In genomic region chr16:2155091-2156024, GRCh38 we compare ENCODE assay signal across 1 cellular context.
TF ChIP-seq lines count a peak whose summit lies in the region.

TRAF7 (plus strand) TSS chr16:2155782; CDS start chr16:2163921, 8,139 bp downstream.

TF ChIP-seq in HepG2, 621 proteins besides CTCF, POLR2A, EP300 and RAD21 (continued from another document and continues in another):
- TF ChIP-seq ZNF816 (CRISPR knock-in tag; IDR thresholded peaks at IDR 0.05; ENCODE audit: borderline replicate concordance) (no peak), ZNF12 (CRISPR knock-in tag; IDR thresholded peaks at IDR 0.05) (no peak), ZNF768 (CRISPR knock-in tag; IDR thresholded peaks at IDR 0.05) (peak; percentile 66; the same call in 1 of the 2 replicates), NR2F6 (IDR thresholded peaks at IDR 0.05) (peak; percentile 71; the same call in 1 of the 2 replicates), NR2F6 (CRISPR knock-in tag; IDR thresholded peaks at IDR 0.05) (peak; percentile 55; the same call in 1 of the 2 replicates), MAFK (conservative IDR thresholded peaks at IDR 0.05 in 1 of 2, IDR thresholded peaks at IDR 0.05 in 1 of 2; ENCODE audit: low read length in 2 of 2) (no peak), ZNF770 (CRISPR knock-in tag; IDR thresholded peaks at IDR 0.05) (no peak), KLF15 (CRISPR knock-in tag; IDR thresholded peaks at IDR 0.05; ENCODE audit: borderline replicate concordance) (peak; percentile 70; the same call in 1 of the 2 replicates), MBNL3 (CRISPR knock-in tag; conservative IDR thresholded peaks at IDR 0.05) (peak; percentile 89; the same call in 1 of the 2 replicates), ZNF629 (CRISPR knock-in tag; conservative IDR thresholded peaks at IDR 0.05) (no peak), YY1 (IDR thresholded peaks at IDR 0.05; ENCODE audit: insufficient read depth, insufficient replicate concordance, low read depth, low read length) (peak; percentile 67), ZMYM4 (CRISPR knock-in tag; IDR thresholded peaks at IDR 0.05) (peak; percentile 72), ZNF33B (CRISPR knock-in tag; IDR thresholded peaks at IDR 0.05) (no peak), ZNF333 (CRISPR knock-in tag; IDR thresholded peaks at IDR 0.05; ENCODE audit: borderline replicate concordance) (0 out of 2 replicates have a peak, but pooled peaks have one; percentile 79), KLF12 (CRISPR knock-in tag; IDR thresholded peaks at IDR 0.05; ENCODE audit: borderline replicate concordance) (peak; percentile 75; the same call in 1 of the 2 replicates), SNAPC2 (CRISPR knock-in tag; IDR thresholded peaks at IDR 0.05) (peak; percentile 78; the same call in 1 of the 2 replicates), MED1 (CRISPR knock-in tag; IDR thresholded peaks at IDR 0.05) (peak; percentile 61), ZFP41 (CRISPR knock-in tag; IDR thresholded peaks at IDR 0.05; ENCODE audit: borderline replicate concordance) (no peak), NCOA5 (CRISPR knock-in tag; IDR thresholded peaks at IDR 0.05) (no peak), PHF20 (CRISPR knock-in tag; IDR thresholded peaks at IDR 0.05) (peak; percentile 63; the same call in 1 of the 2 replicates), ZNF232 (CRISPR knock-in tag; IDR thresholded peaks at IDR 0.05; ENCODE audit: borderline replicate concordance) (peak; percentile 88; the same call in 1 of the 2 replicates), ZNF18 (CRISPR knock-in tag; IDR thresholded peaks at IDR 0.05; ENCODE audit: insufficient replicate concordance) (no peak), MEIS1 (CRISPR knock-in tag; IDR thresholded peaks at IDR 0.05; ENCODE audit: borderline replicate concordance) (peak; percentile 35; the same call in 1 of the 2 replicates), JDP2 (CRISPR knock-in tag; IDR thresholded peaks at IDR 0.05; ENCODE audit: borderline replicate concordance) (no peak), ZNF329 (CRISPR knock-in tag; IDR thresholded peaks at IDR 0.05; ENCODE audit: low read depth) (0 out of 2 replicates have a peak, but pooled peaks have one; percentile 63), ZNF468 (CRISPR knock-in tag; IDR thresholded peaks at IDR 0.05) (0 out of 2 replicates have a peak, but pooled peaks have one; percentile 56), GABPB1 (CRISPR knock-in tag; IDR thresholded peaks at IDR 0.05) (peak; percentile 94), SCMH1 (CRISPR knock-in tag; IDR thresholded peaks at IDR 0.05; ENCODE audit: borderline replicate concordance) (no peak), MLX (CRISPR knock-in tag; IDR thresholded peaks at IDR 0.05) (no peak), ZNF709 (CRISPR knock-in tag; IDR thresholded peaks at IDR 0.05) (peak; percentile 74; the same call in 1 of the 2 replicates), SMYD3 (CRISPR knock-in tag; IDR thresholded peaks at IDR 0.05) (0 out of 2 replicates have a peak, but pooled peaks have one; percentile 73), MEF2D (CRISPR knock-in tag; IDR thresholded peaks at IDR 0.05) (0 out of 2 replicates have a peak, but pooled peaks have one; percentile 37), KLF6 (CRISPR knock-in tag; IDR thresholded peaks at IDR 0.05) (peak; percentile 95), PATZ1 (CRISPR knock-in tag; IDR thresholded peaks at IDR 0.05) (peak; percentile 56; the same call in 1 of the 2 replicates), ZSCAN12 (CRISPR knock-in tag; IDR thresholded peaks at IDR 0.05) (no peak), PHF21A (CRISPR knock-in tag; IDR thresholded peaks at IDR 0.05) (peak; percentile 33; the same call in 1 of the 2 replicates), ZNF713 (CRISPR knock-in tag; IDR thresholded peaks at IDR 0.05) (no peak), NR2F1 (CRISPR knock-in tag; IDR thresholded peaks at IDR 0.05) (peak in 1 of 2 experiments; percentile 70; a peak in 2 of 4 replicates), CSRNP1 (CRISPR knock-in tag; IDR thresholded peaks at IDR 0.05) (peak; percentile 91; the same call in 1 of the 2 replicates), MAZ (IDR thresholded peaks at IDR 0.05; ENCODE audit: borderline replicate concordance, low read depth, low read length) (peak; percentile 40; the same call in 1 of the 2 replicates), MAZ (CRISPR knock-in tag; IDR thresholded peaks at IDR 0.05; ENCODE audit: low read depth) (peak; percentile 73), ZNF564 (CRISPR knock-in tag; IDR thresholded peaks at IDR 0.05) (peak; percentile 78), MTF1 (CRISPR knock-in tag; IDR thresholded peaks at IDR 0.05) (no peak; the same call in 1 of the 2 replicates), PHF8 (CRISPR knock-in tag; IDR thresholded peaks at IDR 0.05) (peak; percentile 77), ZNF101 (CRISPR knock-in tag; IDR thresholded peaks at IDR 0.05; ENCODE audit: borderline replicate concordance, low read depth) (no peak), NR1H2 (CRISPR knock-in tag; IDR thresholded peaks at IDR 0.05; ENCODE audit: borderline replicate concordance, low read depth) (no peak), HNRNPL (IDR thresholded peaks at IDR 0.05; ENCODE audit: low read depth, low read length) (peak; percentile 72; the same call in 1 of the 2 replicates), PAWR (CRISPR knock-in tag; IDR thresholded peaks at IDR 0.05; ENCODE audit: borderline replicate concordance) (no peak), CHD2 (IDR thresholded peaks at IDR 0.05; ENCODE audit: low read depth, low read length) (peak; percentile 45; the same call in 1 of the 2 replicates), JUNB (CRISPR knock-in tag; IDR thresholded peaks at IDR 0.05; ENCODE audit: borderline replicate concordance) (no peak), ZNF460 (CRISPR knock-in tag; IDR thresholded peaks at IDR 0.05; ENCODE audit: borderline replicate concordance) (no peak), TARDBP (CRISPR knock-in tag; IDR thresholded peaks at IDR 0.05) (peak; percentile 86; the same call in 1 of the 2 replicates), TCF12 (IDR thresholded peaks at IDR 0.05) (no peak), TCF12 (CRISPR knock-in tag; IDR thresholded peaks at IDR 0.05) (peak; percentile 55; the same call in 1 of the 2 replicates), ZNF512B (CRISPR knock-in tag; IDR thresholded peaks at IDR 0.05; ENCODE audit: borderline replicate concordance) (no peak)
- TF ChIP-seq, protein P1, sequence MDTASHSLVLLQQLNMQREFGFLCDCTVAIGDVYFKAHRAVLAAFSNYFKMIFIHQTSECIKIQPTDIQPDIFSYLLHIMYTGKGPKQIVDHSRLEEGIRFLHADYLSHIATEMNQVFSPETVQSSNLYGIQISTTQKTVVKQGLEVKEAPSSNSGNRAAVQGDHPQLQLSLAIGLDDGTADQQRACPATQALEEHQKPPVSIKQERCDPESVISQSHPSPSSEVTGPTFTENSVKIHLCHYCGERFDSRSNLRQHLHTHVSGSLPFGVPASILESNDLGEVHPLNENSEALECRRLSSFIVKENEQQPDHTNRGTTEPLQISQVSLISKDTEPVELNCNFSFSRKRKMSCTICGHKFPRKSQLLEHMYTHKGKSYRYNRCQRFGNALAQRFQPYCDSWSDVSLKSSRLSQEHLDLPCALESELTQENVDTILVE (CRISPR knock-in tag; IDR thresholded peaks at IDR 0.05) = peak; percentile 72
- TF ChIP-seq, protein P2, sequence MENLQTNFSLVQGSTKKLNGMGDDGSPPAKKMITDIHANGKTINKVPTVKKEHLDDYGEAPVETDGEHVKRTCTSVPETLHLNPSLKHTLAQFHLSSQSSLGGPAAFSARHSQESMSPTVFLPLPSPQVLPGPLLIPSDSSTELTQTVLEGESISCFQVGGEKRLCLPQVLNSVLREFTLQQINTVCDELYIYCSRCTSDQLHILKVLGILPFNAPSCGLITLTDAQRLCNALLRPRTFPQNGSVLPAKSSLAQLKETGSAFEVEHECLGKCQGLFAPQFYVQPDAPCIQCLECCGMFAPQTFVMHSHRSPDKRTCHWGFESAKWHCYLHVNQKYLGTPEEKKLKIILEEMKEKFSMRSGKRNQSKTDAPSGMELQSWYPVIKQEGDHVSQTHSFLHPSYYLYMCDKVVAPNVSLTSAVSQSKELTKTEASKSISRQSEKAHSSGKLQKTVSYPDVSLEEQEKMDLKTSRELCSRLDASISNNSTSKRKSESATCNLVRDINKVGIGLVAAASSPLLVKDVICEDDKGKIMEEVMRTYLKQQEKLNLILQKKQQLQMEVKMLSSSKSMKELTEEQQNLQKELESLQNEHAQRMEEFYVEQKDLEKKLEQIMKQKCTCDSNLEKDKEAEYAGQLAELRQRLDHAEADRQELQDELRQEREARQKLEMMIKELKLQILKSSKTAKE (CRISPR knock-in tag; IDR thresholded peaks at IDR 0.05; ENCODE audit: borderline replicate concordance) = no peak
- TF ChIP-seq, protein P3, sequence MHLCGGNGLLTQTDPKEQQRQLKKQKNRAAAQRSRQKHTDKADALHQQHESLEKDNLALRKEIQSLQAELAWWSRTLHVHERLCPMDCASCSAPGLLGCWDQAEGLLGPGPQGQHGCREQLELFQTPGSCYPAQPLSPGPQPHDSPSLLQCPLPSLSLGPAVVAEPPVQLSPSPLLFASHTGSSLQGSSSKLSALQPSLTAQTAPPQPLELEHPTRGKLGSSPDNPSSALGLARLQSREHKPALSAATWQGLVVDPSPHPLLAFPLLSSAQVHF (CRISPR knock-in tag; IDR thresholded peaks at IDR 0.05) = no peak
